In the genomic region with DNA sequence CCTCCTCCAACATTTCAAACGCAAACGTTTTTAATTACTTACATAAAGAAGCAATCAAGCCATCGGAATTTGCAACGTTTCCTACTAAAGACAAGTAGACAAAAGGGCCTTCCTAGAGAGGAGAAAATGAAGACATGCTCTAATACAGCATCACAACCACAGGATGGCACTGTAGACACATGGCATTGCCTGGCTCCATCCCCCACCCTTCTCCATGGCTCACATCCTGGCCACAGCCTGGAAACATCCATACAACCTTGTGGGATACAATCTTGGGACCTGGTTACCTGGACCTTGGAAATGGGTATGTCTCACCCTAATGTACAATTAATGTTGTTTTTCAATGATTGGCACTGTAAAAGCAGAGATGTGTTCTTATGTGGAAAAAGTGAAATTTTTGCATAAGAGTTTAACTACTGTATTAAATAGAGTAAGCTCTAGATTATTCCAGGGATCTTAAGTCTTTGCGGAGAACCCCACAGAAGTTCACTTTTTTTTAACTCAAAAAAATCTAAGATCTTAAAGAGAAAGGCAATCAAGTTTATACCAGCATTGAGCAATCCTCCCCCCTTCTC, we compare ENCODE assay signal across 8 cellular contexts. TPM values are rescaled to one million over a fixed set of nuclear protein-coding genes. Genes with fewer than 3 reads are reported as not detected.
DNase-seq lines count a peak whose midpoint lies in the region; FAIRE-seq and TF ChIP-seq lines count a peak whose summit lies in the region.

No MANE protein-coding gene starts in this region.

- POLR2A ChIA-PET in AG04449 (lab: Yijun Ruan, JAX): no interaction called here
- POLR2A ChIA-PET in GM10248 (lab: Yijun Ruan, JAX): no interaction called here
- POLR2A ChIA-PET in H1 (lab: Charles Lee; ENCODE audit: partially characterized antibody): interaction anchor here (1.6 to 3.7 kb wide), 5 partner anchors 11 to 123 kb away, joined by 4 to 22 read pairs (median 5); a partner anchor contains a TSS

- no peaks in the 10 kb centered on the region for H3K27me3 ChIP-seq in MG63
- H3K27me3 ChIP-seq in H1 (replicated peaks in 1 of 4; ENCODE audit: control insufficient read depth in 3 of 4, extremely low read depth in 1 of 4, insufficient read depth in 3 of 4, low read length in 3 of 4): no peaks in the 10 kb centered on the region
- no peaks in the 10 kb centered on the region for H3K27me3 ChIP-seq in mesenchymal stem cell (ENCODE audit: control insufficient read depth in 1 of 2, insufficient read depth in 1 of 2, low read length in 2 of 2)

- TF ChIP-seq EP300 in H1 (IDR thresholded peaks at IDR 0.05; ENCODE audit: borderline replicate concordance in 1 of 2, low read depth in 2 of 2, low read length in 2 of 2): no peak

- H3K4ac ChIP-seq in H1 (replicated peaks; ENCODE audit: insufficient read length, low read depth, low read length): no peak overlapping the region
- no peak overlapping the region for H3K4ac ChIP-seq in mesenchymal stem cell (ENCODE audit: low read depth in 1 of 2, low read length in 2 of 2)

- DNase-seq in AG04449 (ENCODE audit: low read depth, low spot score) (no peak), GM10248 (ENCODE audit: extremely low spot score) (peak; percentile 36), MG63 (peak; percentile 61), SK-N-DZ (ENCODE audit: low spot score) (peak; percentile 63), H1 (ENCODE audit: low read depth in 1 of 2, low spot score in 2 of 2) (peak in 1 of 2 experiments; percentile 57), mesenchymal stem cell (peak; percentile 82), NCI-H345 treated with DMSO at 0.1 percent for 48 hours (lab: John Stamatoyannopoulos, UW; ENCODE audit: unreplicated experiment) (no peak)
- DNase-seq in effector CD4-positive, alpha-beta T cell: no peak

- H4K5ac ChIP-seq in H1 (ENCODE audit: insufficient read length, low read depth, low read length): no peak overlapping the region

- no peak overlapping the region for H3K27ac ChIP-seq in H1 (ENCODE audit: low read depth, low read length)
- no peak overlapping the region for H3K27ac ChIP-seq in mesenchymal stem cell (ENCODE audit: low read length, poor library complexity, severe bottlenecking)

- peak; percentile 95 for FAIRE-seq in H1 (lab: Jason Lieb, UNC)

- H3K9me3 ChIP-seq in MG63 (no peaks in the 10 kb centered on the region; the same call in 1 of the 2 replicates), H1 (ENCODE audit: insufficient read depth in 2 of 2, low read depth in 1 of 2, low read length in 1 of 2) (no peaks in the 10 kb centered on the region), mesenchymal stem cell (ENCODE audit: control insufficient read depth, low read length) (no peaks in the 10 kb centered on the region)

- H3K4me1 ChIP-seq in H1 (replicated peaks in 1 of 4; ENCODE audit: control insufficient read depth in 3 of 4, insufficient read depth in 4 of 4, low read length in 3 of 4) (peaks cover 0 to 8% (median 0%) of the 10 kb centered on the region in 4 experiments; a peak in 2 of 7 replicates), mesenchymal stem cell (ENCODE audit: control insufficient read depth, insufficient read depth, low read depth, low read length) (peaks cover 4% of the 10 kb centered on the region)

- H2BK12ac ChIP-seq in H1 (ENCODE audit: low read depth, low read length) (no peak overlapping the region), mesenchymal stem cell (ENCODE audit: low read length in 2 of 2) (no peak overlapping the region)

- no peak overlapping the region for H4K8ac ChIP-seq in H1 (ENCODE audit: extremely low read depth, insufficient read depth, low read length)
- no peak overlapping the region for H4K8ac ChIP-seq in mesenchymal stem cell (ENCODE audit: low read length)

- H2BK5ac ChIP-seq in H1 (ENCODE audit: low read depth, low read length): no peak overlapping the region
- H2BK5ac ChIP-seq in mesenchymal stem cell (ENCODE audit: low read depth, low read length, poor library complexity, severe bottlenecking): no peak overlapping the region

- H2AK5ac ChIP-seq in H1 (ENCODE audit: low read depth, low read length) (no peak overlapping the region), mesenchymal stem cell (ENCODE audit: low read length, severe bottlenecking) (no peak overlapping the region)

- H3K4me2 ChIP-seq in H1 (ENCODE audit: insufficient read depth in 1 of 2, low read depth in 2 of 2, low read length in 2 of 2) (no peak overlapping the region), mesenchymal stem cell (ENCODE audit: low read length, poor library complexity, severe bottlenecking) (no peak overlapping the region)

- peaks cover 0 to 15% of the 10 kb centered on the region in 2 experiments; a peak in 2 of 4 replicates for H3K79me2 ChIP-seq in H1 (ENCODE audit: control insufficient read depth in 1 of 2, insufficient read depth in 2 of 2, low read length in 2 of 2)

- H3K14ac ChIP-seq in H1 (ENCODE audit: insufficient read length) (no peak overlapping the region), mesenchymal stem cell (ENCODE audit: low read length in 2 of 2) (no peak overlapping the region)

- 72% methylated on average over 5 of the region's 5 CpGs; no CpG with 5 or more reads in 1 of the 2 experiments for WGBS in H1 (ENCODE audit: extremely low coverage in 1 of 2, insufficient coverage in 1 of 2, insufficient read length in 1 of 2, insufficient replicate concordance in 2 of 2, low coverage in 1 of 2, low lambda C conversion rate in 2 of 2, missing lambda C conversion rate in 1 of 2), 2 experiments
- 66% methylated on average over 4 of the region's 5 CpGs for WGBS in mesenchymal stem cell

- no peak overlapping the region for H3K18ac ChIP-seq in H1 (ENCODE audit: extremely low read depth, low read length)
- H3K18ac ChIP-seq in mesenchymal stem cell (ENCODE audit: low read depth in 1 of 2, low read length in 2 of 2): no peak overlapping the region

- no peak for TF ChIP-seq POLR2A in H1 (IDR thresholded peaks at IDR 0.05; ENCODE audit: control extremely low read depth in 1 of 2, low read depth in 2 of 2, low read length in 2 of 2)

- H3K23me2 ChIP-seq in H1 (ENCODE audit: low read depth, low read length): no peaks in the 10 kb centered on the region

- H3K4me3 ChIP-seq in AG04449 (ENCODE audit: low read depth, low read length): no peak overlapping the region
- H3K4me3 ChIP-seq in MG63: no peak overlapping the region
- no peak overlapping the region for H3K4me3 ChIP-seq in H1 (ENCODE audit: extremely low read depth in 1 of 4, insufficient read depth in 2 of 4, low read depth in 3 of 4, low read length in 4 of 4)
- no peak overlapping the region for H3K4me3 ChIP-seq in mesenchymal stem cell (ENCODE audit: insufficient read depth in 1 of 2, low read depth in 1 of 2, low read length in 2 of 2)

- peaks cover 0 to 9% of the 10 kb centered on the region in 2 experiments for H4K20me1 ChIP-seq in H1 (replicated peaks in 1 of 2; ENCODE audit: control insufficient read depth in 1 of 2, insufficient read depth in 2 of 2, low read length in 2 of 2)

- H4K91ac ChIP-seq in H1 (replicated peaks; ENCODE audit: insufficient read length, low read length) (no peak overlapping the region), mesenchymal stem cell (ENCODE audit: low read length) (no peak overlapping the region)

- H3K9ac ChIP-seq in H1 (replicated peaks in 1 of 4; ENCODE audit: extremely low read depth in 1 of 4, low read depth in 3 of 4, low read length in 3 of 4) (no peak overlapping the region), mesenchymal stem cell (ENCODE audit: low read length) (peak overlapping the region; percentile 11)

- H3K23ac ChIP-seq in H1 (ENCODE audit: insufficient read length): no peak overlapping the region
- H3K23ac ChIP-seq in mesenchymal stem cell (ENCODE audit: low read length in 2 of 2): no peak overlapping the region

- no peaks in the 10 kb centered on the region for H3K79me1 ChIP-seq in H1 (ENCODE audit: low read depth, low read length)
- peaks cover 31% of the 10 kb centered on the region for H3K79me1 ChIP-seq in mesenchymal stem cell (replicated peaks; ENCODE audit: low read length, poor library complexity, severe bottlenecking)

- H3K36me3 ChIP-seq in MG63: peaks cover 37% of the 10 kb centered on the region
- H3K36me3 ChIP-seq in H1 (ENCODE audit: control insufficient read depth in 2 of 4, insufficient read depth in 4 of 4, low read length in 3 of 4): peaks cover 2 to 21% (median 16%) of the 10 kb centered on the region in 4 experiments; a peak in 7 of 8 replicates
- peaks cover 16 to 17% of the 10 kb centered on the region in 2 experiments for H3K36me3 ChIP-seq in mesenchymal stem cell (ENCODE audit: control insufficient read depth in 1 of 2, insufficient read depth in 2 of 2, low read depth in 1 of 2, low read length in 2 of 2)

- CTCF ChIA-PET in AG04449 (lab: Yijun Ruan, JAX): interaction anchor here (0.8 to 3.9 kb wide), 22 partner anchors 10 to 1242 kb away, joined by 3 to 22 read pairs (median 4); a partner anchor contains a TSS
- CTCF ChIA-PET in GM10248 (lab: Yijun Ruan, JAX): interaction anchor here (0.7 to 2.0 kb wide), 8 partner anchors 10 to 1400 kb away, joined by 3 to 7 read pairs (median 3); a partner anchor contains a TSS
- CTCF ChIA-PET in H1 (lab: Charles Lee; ENCODE audit: partially characterized antibody): interaction anchor here (0.7 to 4.0 kb wide), 20 partner anchors 9 to 222 kb away, joined by 3 to 16 read pairs (median 4); a partner anchor contains a TSS

- H2BK15ac ChIP-seq in H1 (ENCODE audit: low read length): no peak overlapping the region
- H2BK15ac ChIP-seq in mesenchymal stem cell (ENCODE audit: low read depth, poor library complexity, severe bottlenecking): no peak overlapping the region

- peak; percentile 87 for TF ChIP-seq CTCF in AG04449 (IDR thresholded peaks at IDR 0.05; ENCODE audit: insufficient read depth, low read length, missing control alignments)
- TF ChIP-seq CTCF in GM10248 (IDR thresholded peaks at IDR 0.05; ENCODE audit: control extremely low read depth, extremely low read depth, low read depth, missing control alignments): peak; percentile 46
- peak; percentile 75 to 88 (median 84) for TF ChIP-seq CTCF in H1 (IDR thresholded peaks at IDR 0.05; ENCODE audit: control extremely low read depth in 1 of 3, insufficient read depth in 1 of 3, low read depth in 1 of 3, low read length in 3 of 3)

- H2BK20ac ChIP-seq in H1 (ENCODE audit: low read length): no peak overlapping the region

- TF ChIP-seq RAD21 in H1 (IDR thresholded peaks at IDR 0.05 in 1 of 2, conservative IDR thresholded peaks at IDR 0.05 in 1 of 2; ENCODE audit: low read depth in 2 of 2, low read length in 2 of 2): peak; percentile 92 to 97

- H2AFZ ChIP-seq in H1 (ENCODE audit: low read length) (no peak overlapping the region), mesenchymal stem cell (ENCODE audit: low read depth, low read length) (no peak overlapping the region)

- H3K56ac ChIP-seq in H1 (replicated peaks; ENCODE audit: insufficient read length, low read depth, low read length): no peak overlapping the region

- no peak overlapping the region for H2BK120ac ChIP-seq in H1 (replicated peaks; ENCODE audit: low read depth, low read length)
- no peak overlapping the region for H2BK120ac ChIP-seq in mesenchymal stem cell (ENCODE audit: low read depth, low read length)

RNA-seq across cellular contexts. Expression of a gene that starts 21.5 kb away (rescaled TPM):
- 231 and 270 TPM in 2 replicates for total RNA-seq in MG63 (2014; rRNA removed; shearing (Covaris generic); ENCODE audit: low replicate concordance)
- 145 and 153 TPM in 2 replicates for polyA plus RNA-seq in SK-N-DZ (2014; cell fraction: cytosol; rRNA removed)
- polyA plus RNA-seq in SK-N-DZ (2014; cell fraction: nucleus; rRNA removed): 84.5 and 84.6 TPM in 2 replicates
- total RNA-seq in H1 (2021; fragmentation: NEBNext Ultra II Directional; extraction: Animal tissue kit (Norgen Biotek cat#: 25700)): 130 TPM in 2 replicates
- polyA plus RNA-seq in H1 (2011; rRNA removed): 136 and 204 TPM in 2 replicates
- 199 TPM for polyA plus RNA-seq in H1 (2011; cell fraction: cytosol; rRNA removed)
- polyA plus RNA-seq in H1 (2011; cell fraction: nucleus; rRNA removed): 97.1 TPM
- 79.7 to 120 TPM (median 103 TPM) in 4 replicates for polyA plus RNA-seq in H1 (2012, experiment 1 of 2)
- 181 TPM for polyA plus RNA-seq in H1 (2012, experiment 2 of 2)
- polyA plus RNA-seq in H1 (2013, experiment 1 of 2): 255 TPM
- 241 TPM for polyA plus RNA-seq in H1 (2013, experiment 2 of 2)
- 54.0 and 55.6 TPM in 2 replicates for polyA minus RNA-seq in H1 (2011; rRNA and poly(A)+ RNA removed)
- 38.8 TPM for polyA minus RNA-seq in H1 (2011; cell fraction: cytosol; rRNA and poly(A)+ RNA removed)
- 30.6 TPM for polyA minus RNA-seq in H1 (2011; cell fraction: nucleus; rRNA and poly(A)+ RNA removed)
- polyA plus RNA-seq in mesenchymal stem cell (2013, experiment 1 of 2): 64.8 TPM
- polyA plus RNA-seq in mesenchymal stem cell (2013, experiment 2 of 2): 66.7 TPM

RNA-seq across cellular contexts. Expression of a gene that starts 41.5 kb away (rescaled TPM):
- total RNA-seq in MG63 (2014; rRNA removed; shearing (Covaris generic); ENCODE audit: low replicate concordance): not detected in 2 replicates
- polyA plus RNA-seq in SK-N-DZ (2014; cell fraction: cytosol; rRNA removed): 0.03 and 0.45 TPM in 2 replicates
- polyA plus RNA-seq in SK-N-DZ (2014; cell fraction: nucleus; rRNA removed): 0.11 TPM in 1 of 2 replicates, not detected in the other
- 0.40 and 0.52 TPM in 2 replicates for total RNA-seq in H1 (2021; fragmentation: NEBNext Ultra II Directional; extraction: Animal tissue kit (Norgen Biotek cat#: 25700))
- 0.41 and 0.45 TPM in 2 replicates for polyA plus RNA-seq in H1 (2011; rRNA removed)
- 0.74 TPM for polyA plus RNA-seq in H1 (2011; cell fraction: cytosol; rRNA removed)
- polyA plus RNA-seq in H1 (2011; cell fraction: nucleus; rRNA removed): 0.48 TPM
- polyA plus RNA-seq in H1 (2012, experiment 1 of 2): 0.29 to 0.52 TPM (median 0.37 TPM) in 4 replicates
- 0.41 TPM for polyA plus RNA-seq in H1 (2012, experiment 2 of 2)
- polyA plus RNA-seq in H1 (2013, experiment 1 of 2): 0.28 TPM
- polyA plus RNA-seq in H1 (2013, experiment 2 of 2): 0.29 TPM
- 0.63 and 1.3 TPM in 2 replicates for polyA minus RNA-seq in H1 (2011; rRNA and poly(A)+ RNA removed)
- 0.29 TPM for polyA minus RNA-seq in H1 (2011; cell fraction: cytosol; rRNA and poly(A)+ RNA removed)
- polyA minus RNA-seq in H1 (2011; cell fraction: nucleus; rRNA and poly(A)+ RNA removed): 2.0 TPM
- 0.01 TPM for polyA plus RNA-seq in mesenchymal stem cell (2013, experiment 1 of 2)
- polyA plus RNA-seq in mesenchymal stem cell (2013, experiment 2 of 2): 0.01 TPM

Comparison
In these comparisons a context has a peak if more than half of its experiments do, and no peak if none do; other contexts are left out.
1. DNase-seq: peak in GM10248 (single experiment), MG63 (single experiment), SK-N-DZ (single experiment) and mesenchymal stem cell (single experiment); none in AG04449 (single experiment), effector CD4-positive, alpha-beta T cell (single experiment) and NCI-H345 treated with DMSO at 0.1 percent for 48 hours (single experiment).
2. Peak in every context shown above with its lines, with median percentiles within 50 percentile points of each other: CTCF ChIP-seq.